Comparison of ENCODE assay signal across 30 cellular contexts in the genomic region with DNA sequence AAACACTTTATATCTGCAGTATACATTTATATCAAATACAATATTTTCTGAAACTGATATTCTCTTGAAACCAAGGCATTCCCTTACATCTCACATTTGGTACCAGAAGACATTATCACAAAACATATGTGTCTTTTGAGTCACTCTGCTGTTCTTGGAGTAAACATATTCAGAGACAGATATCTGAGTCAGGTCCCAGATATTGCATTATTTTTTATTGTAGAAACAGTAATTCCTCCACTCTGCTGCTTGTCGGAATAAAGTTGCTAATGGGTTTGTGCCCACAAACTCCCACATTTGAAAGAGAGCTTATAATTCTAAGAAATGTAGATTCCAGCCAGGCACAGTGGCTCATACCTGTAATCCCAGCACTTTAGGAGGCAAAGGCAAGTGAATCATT.
"Had no signal": no experiment of that assay in that cellular context is flagged by ENCODE, and none has a peak within 500 bp of the region (broad histone marks: within the 10 kb centered on the region; RNA-seq: fewer than 3 reads in every experiment).

No MANE protein-coding gene starts in this region.

- H3K4me1 Mint-ChIP-seq: activated naive CD4-positive, alpha-beta T cell treated with anti-CD3 and anti-CD28 coated beads, Interleukin-2, amount 10 ng/mL, durations not matched to agents 7 days and 5 days; activated naive CD8-positive, alpha-beta T cell treated with anti-CD3 and anti-CD28 coated beads, Interleukin-2, amount 50 U/mL, for 24 hours had no signal

- H3K9me3 Mint-ChIP-seq: activated CD8-positive, alpha-beta T cell treated with anti-CD3 and anti-CD28 coated beads for 36 hours; activated naive CD8-positive, alpha-beta T cell treated with anti-CD3 and anti-CD28 coated beads, Interleukin-2, amount 50 U/mL, for 24 hours had no signal

- DNase-seq: activated CD4-positive, alpha-beta T cell treated with anti-CD3 and anti-CD28 coated beads for 1 hour; activated CD4-positive, alpha-beta T cell treated with anti-CD3 and anti-CD28 coated beads for 48 hours; activated CD4-positive, CD25-positive, alpha-beta regulatory T cell; activated CD8-positive, alpha-beta T cell treated with anti-CD3 and anti-CD28 coated beads for 36 hours; activated naive CD4-positive, alpha-beta T cell treated with anti-CD3 and anti-CD28 coated beads, Interleukin-2, amount 10 ng/mL, durations not matched to agents 7 days and 5 days; activated naive CD8-positive, alpha-beta T cell treated with anti-CD3 and anti-CD28 coated beads, Interleukin-2, amount 50 U/mL, for 24 hours; activated T-cell treated with anti-CD3 and anti-CD28 coated beads, Interleukin-2, amount 50 U/mL, for 24 hours; amygdala; Kasumi-1; KG1; MG63; NCI-H1048; NCI-H1105 treated with DMSO at 0.1 percent for 48 hours; NCI-H1436; NCI-H1694; NCI-H1930; NCI-H2081 treated with DMSO at 0.1 percent for 48 hours; NCI-H226; NCI-H446 treated with DMSO at 0.1 percent for 48 hours; NCI-H524; NCI-H69; SHP77; SJCRH30; T1000; WERI-Rb-1 had no signal

- H3K27ac ChIP-seq: breast epithelium, SJCRH30, SK-N-MC, WERI-Rb-1 had no signal

- H3K27me3 Mint-ChIP-seq: activated naive CD4-positive, alpha-beta T cell treated with anti-CD3 and anti-CD28 coated beads, Interleukin-2, amount 10 ng/mL, durations not matched to agents 7 days and 5 days; activated naive CD8-positive, alpha-beta T cell had no signal

- H3K4me3 Mint-ChIP-seq: activated CD8-positive, alpha-beta T cell treated with anti-CD3 and anti-CD28 coated beads for 36 hours; activated naive CD4-positive, alpha-beta T cell treated with anti-CD3 and anti-CD28 coated beads, Interleukin-2, amount 10 ng/mL, durations not matched to agents 7 days and 5 days; activated naive CD8-positive, alpha-beta T cell; activated naive CD8-positive, alpha-beta T cell treated with anti-CD3 and anti-CD28 coated beads, Interleukin-2, amount 50 U/mL, for 24 hours; activated T-cell treated with anti-CD3 and anti-CD28 coated beads, Interleukin-2, amount 50 U/mL, for 24 hours; activated T-helper 1 cell treated with anti-CD3 and anti-CD28 coated beads, Interleukin-12 subunit alpha, Interleukin-12 subunit beta, Interleukin-2, Interleukin-4 antibody, amounts not matched to agents 30 ng/mL and 10 ng/mL and 1 ng/mL, durations not matched to agents 14 hours and 24 hours and 36 hours had no signal

- H3K36me3 ChIP-seq: ascending aorta, breast epithelium, MG63, SJCRH30, WERI-Rb-1 had no signal

- H3K4me3 ChIP-seq: ascending aorta, breast epithelium, MG63, SJCRH30, SK-N-MC had no signal

- H3K9me3 ChIP-seq: ascending aorta, breast epithelium, SJCRH30 had no signal

- H3K27me3 ChIP-seq: ascending aorta, breast epithelium, MG63, SJCRH30 had no signal

- H3K27ac Mint-ChIP-seq: activated CD8-positive, alpha-beta T cell treated with anti-CD3 and anti-CD28 coated beads for 36 hours; activated naive CD4-positive, alpha-beta T cell treated with anti-CD3 and anti-CD28 coated beads, Interleukin-2, amount 10 ng/mL, durations not matched to agents 7 days and 5 days; activated naive CD8-positive, alpha-beta T cell; activated naive CD8-positive, alpha-beta T cell treated with anti-CD3 and anti-CD28 coated beads, Interleukin-2, amount 50 U/mL, for 24 hours; activated T-cell treated with anti-CD3 and anti-CD28 coated beads, Interleukin-2, amount 50 U/mL, for 24 hours; activated T-helper 1 cell treated with anti-CD3 and anti-CD28 coated beads, Interleukin-12 subunit alpha, Interleukin-12 subunit beta, Interleukin-2, Interleukin-4 antibody, amounts not matched to agents 30 ng/mL and 10 ng/mL and 1 ng/mL, durations not matched to agents 14 hours and 24 hours and 36 hours had no signal

- H3K4me1 ChIP-seq: ascending aorta, breast epithelium had no signal

- H3K36me3 Mint-ChIP-seq: activated naive CD4-positive, alpha-beta T cell treated with anti-CD3 and anti-CD28 coated beads, Interleukin-2, amount 10 ng/mL, durations not matched to agents 7 days and 5 days; activated naive CD8-positive, alpha-beta T cell had no signal
